In genomic region chr1:226064168-226064815, GRCh38 we compare ENCODE assay signal across 8 cellular contexts. TPM values are rescaled to one million over a fixed set of nuclear protein-coding genes. Genes with fewer than 3 reads are reported as not detected.
DNase-seq lines count a peak whose midpoint lies in the region; ATAC-seq and TF ChIP-seq lines count a peak whose summit lies in the region.

No MANE protein-coding gene starts in this region.

- H3K27ac ChIP-seq in rectal smooth muscle tissue (ENCODE audit: low read depth, low read length): peak overlapping the region; percentile 99

- H3K4me1 ChIP-seq in rectal smooth muscle tissue (ENCODE audit: control insufficient read depth, insufficient read depth, low read length): peaks cover 26% of the 10 kb centered on the region

- DNase-seq in NCI-H1417 (lab: John Stamatoyannopoulos, UW): peak; percentile 1 to 64 (median 18)
- no peak for DNase-seq in NCI-H1417 treated with DMSO at 0.1 percent for 48 hours (lab: John Stamatoyannopoulos, UW)
- DNase-seq in LNCaP clone FGC (ENCODE audit: low read depth): no peak
- DNase-seq in activated CD4-positive, alpha-beta T cell treated with anti-CD3 and anti-CD28 coated beads, Interleukin-2, amount 50 U/mL, for 1 hour: peak; percentile 21
- peak; percentile 20 for DNase-seq in fibroblast of villous mesenchyme (ENCODE audit: low read depth)
- no peak for DNase-seq in stimulated activated CD4-positive, alpha-beta T cell treated with anti-CD3 and anti-CD28 coated beads, Interleukin-1b, Interleukin-23, amount 100 ng/mL, for 48 hours

- peak overlapping the region; percentile 64 for H3K4me3 ChIP-seq in LNCaP clone FGC (ENCODE audit: low read depth, low read length)
- H3K4me3 ChIP-seq in fibroblast of villous mesenchyme (ENCODE audit: low read depth, low read length): peak overlapping the region; percentile 92
- peak overlapping the region; percentile 87 for H3K4me3 ChIP-seq in rectal smooth muscle tissue (ENCODE audit: low read length)

- peak; percentile 41 for TF ChIP-seq CTCF in LNCaP clone FGC (IDR thresholded peaks at IDR 0.05; ENCODE audit: control insufficient read depth, extremely low read depth, insufficient read depth)
- peak; percentile 70 for TF ChIP-seq CTCF in fibroblast of villous mesenchyme (IDR thresholded peaks at IDR 0.05; ENCODE audit: insufficient read depth, low read depth, low read length)

- no peaks in the 10 kb centered on the region for H3K27me3 ChIP-seq in rectal smooth muscle tissue (ENCODE audit: control insufficient read depth, insufficient read depth, low read length)

- peaks cover 10% of the 10 kb centered on the region for H3K36me3 ChIP-seq in rectal smooth muscle tissue (ENCODE audit: control insufficient read depth, insufficient read depth, low read length)

- peak overlapping the region; percentile 92 for H3K9ac ChIP-seq in rectal smooth muscle tissue (ENCODE audit: low read length)

- no peak for ATAC-seq in HG03571 (IDR thresholded peaks at IDR 0.05; ENCODE audit: unreplicated experiment)

RNA-seq across cellular contexts. Expression of gene H3-3A, which starts 1.8 kb away (rescaled TPM):
- 107 and 148 TPM in 2 replicates for total RNA-seq in fibroblast of villous mesenchyme

Comparison
In these comparisons a context has a peak if more than half of its experiments do, and no peak if none do; other contexts are left out.
1. DNase-seq: peak in NCI-H1417 (3 of 3), activated CD4-positive, alpha-beta T cell treated with anti-CD3 and anti-CD28 coated beads, Interleukin-2, amount 50 U/mL, for 1 hour (single experiment) and fibroblast of villous mesenchyme (single experiment); none in NCI-H1417 treated with DMSO at 0.1 percent for 48 hours (single experiment), LNCaP clone FGC (single experiment) and stimulated activated CD4-positive, alpha-beta T cell treated with anti-CD3 and anti-CD28 coated beads, Interleukin-1b, Interleukin-23, amount 100 ng/mL, for 48 hours (single experiment).
2. Peak in every context shown above with its lines, with median percentiles within 50 percentile points of each other: H3K4me3 ChIP-seq.